Comparison of ENCODE assay signal across 30 cellular contexts in genomic region chr2:232435375-232435648, GRCh38. TPM values are rescaled to one million over a fixed set of nuclear protein-coding genes. Genes with fewer than 3 reads are reported as not detected.
"Had no signal": no experiment of that assay in that cellular context is flagged by ENCODE, and none has a peak within 500 bp of the region (broad histone marks: within the 10 kb centered on the region; RNA-seq: fewer than 3 reads in every experiment).

No MANE protein-coding gene starts in this region.

- H3K9me3 ChIP-seq: ascending aorta, body of pancreas, breast epithelium, MG63, Peyer's patch, SJSA1, SK-N-SH had no signal

- H3K36me3 ChIP-seq: ascending aorta, breast epithelium, MG63, Peyer's patch, SJSA1 had no signal

- H3K4me1 ChIP-seq: ascending aorta, breast epithelium, Peyer's patch had no signal

- H3K4me3 ChIP-seq: ascending aorta, body of pancreas, breast epithelium, MG63, Peyer's patch, SJSA1 had no signal

- H3K27me3 ChIP-seq: ascending aorta, body of pancreas, MG63, Peyer's patch, SJSA1 had no signal

- H3K27ac ChIP-seq: ascending aorta, body of pancreas, breast epithelium, Peyer's patch, SJSA1 had no signal

- ATAC-seq: activated CD4-positive, alpha-beta T cell treated with anti-CD3 and anti-CD28 coated beads for 36 hours; activated CD4-positive, CD25-positive, alpha-beta regulatory T cell treated with anti-CD3 and anti-CD28 coated beads, Interleukin-2, amount 50 U/mL, for 24 hours; activated CD8-positive, alpha-beta T cell treated with anti-CD3 and anti-CD28 coated beads, Interleukin-2, amount 10 ng/mL, durations not matched to agents 7 days and 5 days; body of pancreas; WTC11 had no signal

- DNase-seq: activated CD4-positive, alpha-beta T cell treated with anti-CD3 and anti-CD28 coated beads for 36 hours; activated CD4-positive, alpha-beta T cell treated with anti-CD3 and anti-CD28 coated beads, Interleukin-2, amount 10 ng/mL, durations not matched to agents 7 days and 5 days; activated CD4-positive, alpha-beta T cell treated with anti-CD3 and anti-CD28 coated beads, Interleukin-2, amount 50 U/mL, for 48 hours; activated CD8-positive, alpha-beta T cell treated with anti-CD3 and anti-CD28 coated beads, Interleukin-2, amount 10 ng/mL, durations not matched to agents 7 days and 5 days; activated naive CD4-positive, alpha-beta T cell treated with anti-CD3 and anti-CD28 coated beads for 36 hours; activated naive CD8-positive, alpha-beta T cell treated with anti-CD3 and anti-CD28 coated beads for 36 hours; activated T-cell treated with anti-CD3 and anti-CD28 coated beads, Interleukin-2, amount 50 U/mL, for 24 hours; amniotic stem cell; body of pancreas; Kasumi-1; MG63; NCI-H1048; NCI-H1105 treated with DMSO at 0.1 percent for 48 hours; NCI-H1436; NCI-H1694; NCI-H2029; NCI-H345; NCI-H524 treated with DMSO at 0.1 percent for 48 hours; RPMI8226; SHP77 treated with DMSO at 0.1 percent for 48 hours had no signal

- H3K4me2 ChIP-seq: SK-N-SH had no signal

RNA-seq across cellular contexts. Expression of gene ALPI, which starts 20.6 kb away (rescaled TPM):
- total RNA-seq: activated CD4-positive, alpha-beta T cell treated with anti-CD3 and anti-CD28 coated beads for 36 hours; activated CD4-positive, alpha-beta T cell treated with anti-CD3 and anti-CD28 coated beads, Interleukin-2, amount 10 ng/mL, durations not matched to agents 7 days and 5 days; activated CD8-positive, alpha-beta T cell treated with anti-CD3 and anti-CD28 coated beads, Interleukin-2, amount 10 ng/mL, durations not matched to agents 7 days and 5 days; activated naive CD4-positive, alpha-beta T cell treated with anti-CD3 and anti-CD28 coated beads for 36 hours; activated naive CD8-positive, alpha-beta T cell treated with anti-CD3 and anti-CD28 coated beads for 36 hours; activated T-helper 1 cell treated with anti-CD3 and anti-CD28 coated beads, Interleukin-12 subunit alpha, Interleukin-12 subunit beta, Interleukin-2, Interleukin-4 antibody, amounts not matched to agents 30 ng/mL and 10 ng/mL and 1 ng/mL, durations not matched to agents 14 hours and 24 hours and 36 hours; ascending aorta; body of pancreas; cardiac septum; NCI-H460; SJSA1; WTC11 had no signal

RNA-seq across cellular contexts. Expression of gene ALPG, which starts 28.7 kb away (rescaled TPM):
- total RNA-seq: activated CD4-positive, alpha-beta T cell treated with anti-CD3 and anti-CD28 coated beads for 36 hours; activated CD4-positive, alpha-beta T cell treated with anti-CD3 and anti-CD28 coated beads, Interleukin-2, amount 10 ng/mL, durations not matched to agents 7 days and 5 days; activated CD8-positive, alpha-beta T cell treated with anti-CD3 and anti-CD28 coated beads, Interleukin-2, amount 10 ng/mL, durations not matched to agents 7 days and 5 days; activated naive CD4-positive, alpha-beta T cell treated with anti-CD3 and anti-CD28 coated beads for 36 hours; activated naive CD8-positive, alpha-beta T cell treated with anti-CD3 and anti-CD28 coated beads for 36 hours; activated T-helper 1 cell treated with anti-CD3 and anti-CD28 coated beads, Interleukin-12 subunit alpha, Interleukin-12 subunit beta, Interleukin-2, Interleukin-4 antibody, amounts not matched to agents 30 ng/mL and 10 ng/mL and 1 ng/mL, durations not matched to agents 14 hours and 24 hours and 36 hours; ascending aorta; body of pancreas; breast epithelium; cardiac septum; NCI-H460; Peyer's patch had no signal

RNA-seq across cellular contexts. Expression of gene ECEL1, which starts 52.3 kb away (rescaled TPM):
- total RNA-seq: activated CD4-positive, alpha-beta T cell treated with anti-CD3 and anti-CD28 coated beads, Interleukin-2, amount 10 ng/mL, durations not matched to agents 7 days and 5 days; activated CD8-positive, alpha-beta T cell treated with anti-CD3 and anti-CD28 coated beads, Interleukin-2, amount 10 ng/mL, durations not matched to agents 7 days and 5 days; activated T-helper 1 cell treated with anti-CD3 and anti-CD28 coated beads, Interleukin-12 subunit alpha, Interleukin-12 subunit beta, Interleukin-2, Interleukin-4 antibody, amounts not matched to agents 30 ng/mL and 10 ng/mL and 1 ng/mL, durations not matched to agents 14 hours and 24 hours and 36 hours; Peyer's patch; SJSA1 had no signal

RNA-seq across cellular contexts. Expression of gene ALPP, which starts 56.8 kb away (rescaled TPM):
- total RNA-seq: activated CD4-positive, alpha-beta T cell treated with anti-CD3 and anti-CD28 coated beads for 36 hours; activated CD4-positive, alpha-beta T cell treated with anti-CD3 and anti-CD28 coated beads, Interleukin-2, amount 10 ng/mL, durations not matched to agents 7 days and 5 days; activated CD8-positive, alpha-beta T cell treated with anti-CD3 and anti-CD28 coated beads, Interleukin-2, amount 10 ng/mL, durations not matched to agents 7 days and 5 days; activated naive CD4-positive, alpha-beta T cell treated with anti-CD3 and anti-CD28 coated beads for 36 hours; activated naive CD8-positive, alpha-beta T cell treated with anti-CD3 and anti-CD28 coated beads for 36 hours; activated T-helper 1 cell treated with anti-CD3 and anti-CD28 coated beads, Interleukin-12 subunit alpha, Interleukin-12 subunit beta, Interleukin-2, Interleukin-4 antibody, amounts not matched to agents 30 ng/mL and 10 ng/mL and 1 ng/mL, durations not matched to agents 14 hours and 24 hours and 36 hours; ascending aorta; breast epithelium; cardiac septum; NCI-H460; Peyer's patch had no signal
